Comparison of ENCODE assay signal across 11 cellular contexts in the genomic region with DNA sequence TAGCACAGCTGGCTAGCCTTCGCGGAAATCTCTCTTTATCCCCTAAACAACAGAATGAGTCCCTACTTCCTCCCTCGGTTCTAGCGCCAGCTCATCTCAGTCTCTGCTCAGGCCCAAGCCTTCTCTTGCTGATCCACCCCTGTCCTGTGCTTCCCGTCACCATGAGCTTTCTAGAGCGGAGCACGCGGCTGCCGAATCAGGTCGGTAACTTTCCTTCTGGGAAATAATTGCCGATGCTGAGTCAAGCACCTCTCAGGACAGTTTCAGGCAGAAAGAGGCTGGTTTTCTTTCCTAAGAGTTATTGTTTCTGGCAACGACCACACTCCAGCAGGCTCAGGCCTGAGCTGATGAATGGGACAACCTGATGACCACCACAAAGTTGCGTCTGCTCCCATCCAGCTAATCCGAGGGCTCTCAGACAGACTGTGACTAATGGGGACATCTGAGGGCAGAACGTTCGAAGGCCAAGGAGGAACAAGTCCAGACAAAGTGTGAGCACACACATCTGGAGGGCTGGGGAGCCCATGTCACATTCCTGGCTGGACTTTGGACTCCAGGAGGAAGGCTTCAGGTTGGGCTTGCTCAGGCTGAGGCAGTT. TPM values are rescaled to one million over a fixed set of nuclear protein-coding genes. Genes with fewer than 3 reads are reported as not detected.
DNase-seq lines count a peak whose midpoint lies in the region; ATAC-seq, FAIRE-seq and TF ChIP-seq lines count a peak whose summit lies in the region.
"Had no signal": no experiment of that assay in that cellular context is flagged by ENCODE, and none has a peak within 500 bp of the region (broad histone marks: within the 10 kb centered on the region; RNA-seq: fewer than 3 reads in every experiment).

No MANE protein-coding gene starts in this region.

- no peaks in the 10 kb centered on the region for H3K9me3 Mint-ChIP-seq in activated CD8-positive, alpha-beta T cell treated with anti-CD3 and anti-CD28 coated beads, Interleukin-2, amount 10 ng/mL, durations not matched to agents 7 days and 5 days (ENCODE audit: insufficient read depth)
- H3K9me3 Mint-ChIP-seq in activated CD8-positive, alpha-beta T cell treated with anti-CD3 and anti-CD28 coated beads for 36 hours: peaks cover 3% of the 10 kb centered on the region

- no peak for TF ChIP-seq CTCF in activated CD8-positive, alpha-beta T cell treated with anti-CD3 and anti-CD28 coated beads for 36 hours (IDR thresholded peaks at IDR 0.05)
- TF ChIP-seq CTCF in astrocyte of the spinal cord (IDR thresholded peaks at IDR 0.05; ENCODE audit: low read depth, low read length) (no peak), keratinocyte (optimal IDR thresholded peaks at IDR 0.05 in 1 of 3, IDR thresholded peaks at IDR 0.05 in 1 of 3, conservative IDR thresholded peaks at IDR 0.05 in 1 of 3; ENCODE audit: extremely low read depth in 1 of 3, insufficient read depth in 2 of 3, low read length in 3 of 3) (no peak), thoracic aorta (IDR thresholded peaks at IDR 0.05) (no peak)

- H3K4me1 ChIP-seq in keratinocyte (ENCODE audit: control insufficient read depth, extremely low read depth, insufficient read depth, low read length): peaks cover 12% of the 10 kb centered on the region
- H3K4me1 ChIP-seq in thoracic aorta (ENCODE audit: control insufficient read depth in 1 of 2, low read depth in 2 of 2): peaks cover 0 to 12% of the 10 kb centered on the region in 2 donors

- H2AFZ ChIP-seq in keratinocyte (ENCODE audit: control insufficient read depth, low read length): no peak overlapping the region

- H3K4me2 ChIP-seq in keratinocyte (ENCODE audit: control insufficient read depth, extremely low read depth, insufficient read depth, low read depth, low read length): peak overlapping the region; percentile 13

- H3K27ac ChIP-seq in keratinocyte (ENCODE audit: control insufficient read depth, insufficient read depth, low read length): peak overlapping the region; percentile 48
- no peak overlapping the region for H3K27ac ChIP-seq in thoracic aorta

- no peak for DNase-seq in activated CD8-positive, alpha-beta T cell treated with anti-CD3 and anti-CD28 coated beads, Interleukin-2, amount 10 ng/mL, durations not matched to agents 7 days and 5 days
- DNase-seq in activated CD8-positive, alpha-beta T cell treated with anti-CD3 and anti-CD28 coated beads for 36 hours: no peak
- peak; percentile 64 for DNase-seq in astrocyte of the spinal cord (ENCODE audit: low read depth, low spot score)
- peak; percentile 26 for DNase-seq in keratinocyte (ENCODE audit: low read depth, low spot score)
- DNase-seq in thoracic aorta (ENCODE audit: low spot score): no peak
- DNase-seq in DMS 273 treated with DMSO at 0.1 percent for 48 hours (lab: John Stamatoyannopoulos, UW): no peak
- DNase-seq in activated CD4-positive, CD25-positive, alpha-beta regulatory T cell treated with anti-CD3 and anti-CD28 coated beads, Interleukin-2, amount 50 U/mL, for 72 hours: no peak
- DNase-seq: CD8-positive, alpha-beta T cell; SHP77 had no signal

- no peak overlapping the region for H3K4me3 ChIP-seq in astrocyte of the spinal cord (ENCODE audit: low read depth, low read length)
- H3K4me3 ChIP-seq in keratinocyte (ENCODE audit: control insufficient read depth in 2 of 3, extremely low read depth in 1 of 3, insufficient read depth in 2 of 3, low read depth in 1 of 3, low read length in 3 of 3): no peak overlapping the region
- no peak overlapping the region for H3K4me3 ChIP-seq in thoracic aorta

- CTCF ChIA-PET in activated CD8-positive, alpha-beta T cell treated with anti-CD3 and anti-CD28 coated beads, Interleukin-2, amount 10 ng/mL, durations not matched to agents 7 days and 5 days (lab: Charles Lee): interaction anchor here (0.7 to 5.6 kb wide), 5 partner anchors 15 to 80 kb away, joined by 3 to 30 read pairs (median 6); no protein-coding TSS in a partner anchor
- CTCF ChIA-PET in activated CD8-positive, alpha-beta T cell treated with anti-CD3 and anti-CD28 coated beads for 36 hours (lab: Charles Lee): interaction anchor here (1.2 to 4.1 kb wide), 4 partner anchors 14 to 81 kb away, joined by 3 to 21 read pairs (median 3); a partner anchor contains a TSS

- peak overlapping the region; percentile 71 for H3K27ac Mint-ChIP-seq in activated CD8-positive, alpha-beta T cell treated with anti-CD3 and anti-CD28 coated beads, Interleukin-2, amount 10 ng/mL, durations not matched to agents 7 days and 5 days
- H3K27ac Mint-ChIP-seq in activated CD8-positive, alpha-beta T cell treated with anti-CD3 and anti-CD28 coated beads for 36 hours: no peak overlapping the region
- H3K27ac Mint-ChIP-seq: CD8-positive, alpha-beta T cell had no signal

- no peaks in the 10 kb centered on the region for H3K79me2 ChIP-seq in keratinocyte (ENCODE audit: control insufficient read depth, insufficient read depth, low read length)

- H4K20me1 ChIP-seq in keratinocyte (ENCODE audit: control insufficient read depth, extremely low read depth, insufficient read depth, low read length): no peaks in the 10 kb centered on the region

- no peak overlapping the region for H3K4me3 Mint-ChIP-seq in activated CD8-positive, alpha-beta T cell treated with anti-CD3 and anti-CD28 coated beads, Interleukin-2, amount 10 ng/mL, durations not matched to agents 7 days and 5 days
- H3K4me3 Mint-ChIP-seq in activated CD8-positive, alpha-beta T cell treated with anti-CD3 and anti-CD28 coated beads for 36 hours: no peak overlapping the region
- H3K4me3 Mint-ChIP-seq: CD8-positive, alpha-beta T cell had no signal

- intact Hi-C loops in activated CD8-positive, alpha-beta T cell treated with anti-CD3 and anti-CD28 coated beads for 36 hours (cut with micrococcal nuclease): no loop called here

- H3K36me3 ChIP-seq in keratinocyte (ENCODE audit: control insufficient read depth in 2 of 2, extremely low read depth in 1 of 2, insufficient read depth in 2 of 2, low read length in 2 of 2): no peaks in the 10 kb centered on the region
- no peaks in the 10 kb centered on the region for H3K36me3 ChIP-seq in thoracic aorta

- dilution Hi-C loops in keratinocyte (cut with MboI; ENCODE audit: extremely low pct_ligation_motif_present, low sequenced_read_pairs): no loop called here

- H3K9me1 ChIP-seq in keratinocyte (ENCODE audit: control insufficient read depth, extremely low read depth, insufficient read depth, low read length): no peaks in the 10 kb centered on the region

- no peaks in the 10 kb centered on the region for H3K27me3 ChIP-seq in keratinocyte (ENCODE audit: control insufficient read depth, extremely low read depth, insufficient read depth, low read length)
- no peaks in the 10 kb centered on the region for H3K27me3 ChIP-seq in thoracic aorta (replicated peaks; ENCODE audit: insufficient read depth)

- H3K4me1 Mint-ChIP-seq in activated CD8-positive, alpha-beta T cell treated with anti-CD3 and anti-CD28 coated beads, Interleukin-2, amount 10 ng/mL, durations not matched to agents 7 days and 5 days (ENCODE audit: low read depth): peaks cover 83% of the 10 kb centered on the region
- peaks cover 54% of the 10 kb centered on the region for H3K4me1 Mint-ChIP-seq in activated CD8-positive, alpha-beta T cell treated with anti-CD3 and anti-CD28 coated beads for 36 hours (ENCODE audit: low read depth)

- no peak overlapping the region for H3K9ac ChIP-seq in keratinocyte (ENCODE audit: control insufficient read depth, extremely low read depth, insufficient read depth, low read length)

- H3K9me3 ChIP-seq in keratinocyte (ENCODE audit: control insufficient read depth, low read depth, low read length): no peaks in the 10 kb centered on the region
- no peaks in the 10 kb centered on the region for H3K9me3 ChIP-seq in thoracic aorta

- in situ Hi-C loops in astrocyte of the spinal cord (cut with HindIII; ENCODE audit: low sequenced_read_pairs): no loop called here

- FAIRE-seq in keratinocyte (lab: Jason Lieb, UNC): peak; percentile 58

- ATAC-seq in activated CD8-positive, alpha-beta T cell treated with anti-CD3 and anti-CD28 coated beads, Interleukin-2, amount 10 ng/mL, durations not matched to agents 7 days and 5 days: no peak
- ATAC-seq in activated CD8-positive, alpha-beta T cell treated with anti-CD3 and anti-CD28 coated beads for 36 hours: no peak
- ATAC-seq in thoracic aorta (ENCODE audit: insufficient number of reproducible peaks, low FRiP score, low read depth): peak; percentile 19
- no peak for ATAC-seq in HG03565 (IDR thresholded peaks at IDR 0.05; ENCODE audit: unreplicated experiment)
- ATAC-seq: CD8-positive, alpha-beta T cell; HCT116 had no signal

- H3K36me3 Mint-ChIP-seq in activated CD8-positive, alpha-beta T cell treated with anti-CD3 and anti-CD28 coated beads, Interleukin-2, amount 10 ng/mL, durations not matched to agents 7 days and 5 days (ENCODE audit: low read depth): peaks cover 11% of the 10 kb centered on the region
- H3K36me3 Mint-ChIP-seq in activated CD8-positive, alpha-beta T cell treated with anti-CD3 and anti-CD28 coated beads for 36 hours (ENCODE audit: low read depth): no peaks in the 10 kb centered on the region
- H3K36me3 Mint-ChIP-seq: CD8-positive, alpha-beta T cell had no signal

- no peaks in the 10 kb centered on the region for H3K27me3 Mint-ChIP-seq in activated CD8-positive, alpha-beta T cell treated with anti-CD3 and anti-CD28 coated beads, Interleukin-2, amount 10 ng/mL, durations not matched to agents 7 days and 5 days (ENCODE audit: low read depth)
- peaks cover 1% of the 10 kb centered on the region for H3K27me3 Mint-ChIP-seq in activated CD8-positive, alpha-beta T cell treated with anti-CD3 and anti-CD28 coated beads for 36 hours

- POLR2A ChIA-PET in activated CD8-positive, alpha-beta T cell treated with anti-CD3 and anti-CD28 coated beads, Interleukin-2, amount 10 ng/mL, durations not matched to agents 7 days and 5 days (lab: Charles Lee): interaction anchor here (0.7 to 16.7 kb wide), 3 partner anchors 8 to 30 kb away, joined by 3 to 290 read pairs (median 3); a partner anchor contains a TSS
- POLR2A ChIA-PET in activated CD8-positive, alpha-beta T cell treated with anti-CD3 and anti-CD28 coated beads for 36 hours (lab: Charles Lee): interaction anchor here (1.1 to 10.7 kb wide), 5 partner anchors 8 to 81 kb away, joined by 3 to 103 read pairs (median 4); a partner anchor contains a TSS

RNA-seq across cellular contexts. Expression of a gene that starts 13.6 kb away (rescaled TPM):
- total RNA-seq in activated CD8-positive, alpha-beta T cell treated with anti-CD3 and anti-CD28 coated beads, Interleukin-2, amount 10 ng/mL, durations not matched to agents 7 days and 5 days: 10 to 100 TPM; 44.6 to 45.3 TPM
- total RNA-seq in activated CD8-positive, alpha-beta T cell treated with anti-CD3 and anti-CD28 coated beads for 36 hours: 10 to 100 TPM; 11.9 to 14.0 TPM
- polyA plus RNA-seq in keratinocyte: 1.2 to 5.7 TPM (median 2.3 TPM) in 3 replicates
- polyA plus RNA-seq in keratinocyte (2011; ENCODE audit: low read depth): not detected
- 1.4 and 3.2 TPM in 2 replicates for polyA plus RNA-seq in keratinocyte (2011; cell fraction: cytosol; rRNA removed)
- polyA plus RNA-seq in keratinocyte (2011; cell fraction: nucleus; rRNA removed): 5.6 and 8.3 TPM in 2 replicates
- 0.47 and 2.7 TPM in 2 replicates for polyA plus RNA-seq in keratinocyte (2012; ENCODE audit: low replicate concordance)
- 1.6 to 13.5 TPM (median 9.7 TPM) in 3 replicates for polyA minus RNA-seq in keratinocyte
- 8.8 TPM for polyA minus RNA-seq in keratinocyte (2011; cell fraction: cytosol; rRNA and poly(A)+ RNA removed)
- 4.7 and 5.3 TPM in 2 replicates for polyA minus RNA-seq in keratinocyte (2011; cell fraction: nucleus; rRNA and poly(A)+ RNA removed)
- total RNA-seq in thoracic aorta: 1 to 10 TPM; 1.8 to 2.0 TPM

Comparison
In these comparisons a context has a peak if more than half of its experiments do, and no peak if none do; other contexts are left out.
1. DNase-seq: peak in astrocyte of the spinal cord (single experiment) and keratinocyte (single experiment); none in activated CD8-positive, alpha-beta T cell treated with anti-CD3 and anti-CD28 coated beads, Interleukin-2, amount 10 ng/mL, durations not matched to agents 7 days and 5 days (single experiment), activated CD8-positive, alpha-beta T cell treated with anti-CD3 and anti-CD28 coated beads for 36 hours (single experiment), thoracic aorta (single experiment), DMS 273 treated with DMSO at 0.1 percent for 48 hours (single experiment) and activated CD4-positive, CD25-positive, alpha-beta regulatory T cell treated with anti-CD3 and anti-CD28 coated beads, Interleukin-2, amount 50 U/mL, for 72 hours (single experiment).
2. RNA of a gene that starts 13.6 kb away (total RNA-seq): 44.6 to 45.3 TPM in activated CD8-positive, alpha-beta T cell treated with anti-CD3 and anti-CD28 coated beads, Interleukin-2, amount 10 ng/mL, durations not matched to agents 7 days and 5 days and 11.9 to 14.0 TPM in activated CD8-positive, alpha-beta T cell treated with anti-CD3 and anti-CD28 coated beads for 36 hours; 1.8 to 2.0 TPM in thoracic aorta; every median in the first group is over 4 times any median in the second.